Comparison of ENCODE assay signal across 8 cellular contexts in genomic region chr2:96205888-96206287, GRCh38. TPM values are rescaled to one million over a fixed set of nuclear protein-coding genes. Genes with fewer than 3 reads are reported as not detected.
DNase-seq lines count a peak whose midpoint lies in the region; ATAC-seq and TF ChIP-seq lines count a peak whose summit lies in the region.

No MANE protein-coding gene starts in this region.

- H3K36me3 ChIP-seq in hepatocyte (replicated peaks; ENCODE audit: insufficient read depth, low read depth): no peaks in the 10 kb centered on the region
- no peaks in the 10 kb centered on the region for H3K36me3 ChIP-seq in testis (ENCODE audit: low read depth, missing control alignments)

- no peak overlapping the region for H2AFZ ChIP-seq in hepatocyte

- peak overlapping the region; percentile 58 for H3K27ac ChIP-seq in hepatocyte
- peak overlapping the region in 1 of 2 donors; percentile 2 for H3K27ac ChIP-seq in testis

- intact Hi-C loops in testis (cut with DNase I; ENCODE audit: low total_unique reads): no loop called here

- H3K36me3 Mint-ChIP-seq in activated T-cell treated with anti-CD3 and anti-CD28 coated beads, Interleukin-2, amount 50 U/mL, for 24 hours (ENCODE audit: low read depth): peaks cover 68% of the 10 kb centered on the region
- peaks cover 57% of the 10 kb centered on the region for H3K36me3 Mint-ChIP-seq in activated T-helper 17 cell treated with anti-CD3 and anti-CD28 coated beads, Interleukin-2, amount 50 U/mL, for 72 hours (ENCODE audit: low read depth)

- peak overlapping the region; percentile 67 for H3K4me2 ChIP-seq in hepatocyte

- H3K4me1 ChIP-seq in hepatocyte (ENCODE audit: insufficient read depth) (peaks cover 53% of the 10 kb centered on the region), testis (peaks cover 30% of the 10 kb centered on the region)

- no peak for TF ChIP-seq CTCF in hepatocyte (IDR thresholded peaks at IDR 0.05; ENCODE audit: poor library complexity)
- TF ChIP-seq CTCF in testis (IDR thresholded peaks at IDR 0.05): no peak

- peaks cover 73% of the 10 kb centered on the region for H3K4me1 Mint-ChIP-seq in activated T-cell treated with anti-CD3 and anti-CD28 coated beads, Interleukin-2, amount 50 U/mL, for 24 hours (ENCODE audit: low read depth)
- H3K4me1 Mint-ChIP-seq in activated T-helper 17 cell treated with anti-CD3 and anti-CD28 coated beads, Interleukin-2, amount 50 U/mL, for 72 hours: peaks cover 28% of the 10 kb centered on the region

- ATAC-seq in activated T-helper 17 cell treated with anti-CD3 and anti-CD28 coated beads, Interleukin-2, amount 50 U/mL, for 72 hours (replicated peaks): no peak
- no peak for ATAC-seq in GM18909 (IDR thresholded peaks at IDR 0.05; ENCODE audit: poor library complexity, unreplicated experiment)

- peak overlapping the region; percentile 86 for H3K27ac Mint-ChIP-seq in activated T-cell treated with anti-CD3 and anti-CD28 coated beads, Interleukin-2, amount 50 U/mL, for 24 hours
- H3K27ac Mint-ChIP-seq in activated T-helper 17 cell treated with anti-CD3 and anti-CD28 coated beads, Interleukin-2, amount 50 U/mL, for 72 hours: peak overlapping the region; percentile 81

- peak overlapping the region; percentile 91 for H3K4me3 Mint-ChIP-seq in activated T-cell treated with anti-CD3 and anti-CD28 coated beads, Interleukin-2, amount 50 U/mL, for 24 hours
- peak overlapping the region; percentile 93 for H3K4me3 Mint-ChIP-seq in activated T-helper 17 cell treated with anti-CD3 and anti-CD28 coated beads, Interleukin-2, amount 50 U/mL, for 72 hours

- H3K9me3 Mint-ChIP-seq in activated T-cell treated with anti-CD3 and anti-CD28 coated beads, Interleukin-2, amount 50 U/mL, for 24 hours: no peaks in the 10 kb centered on the region
- no peaks in the 10 kb centered on the region for H3K9me3 Mint-ChIP-seq in activated T-helper 17 cell treated with anti-CD3 and anti-CD28 coated beads, Interleukin-2, amount 50 U/mL, for 72 hours

- peak overlapping the region; percentile 1 for H3K4me3 ChIP-seq in hepatocyte
- H3K4me3 ChIP-seq in testis: no peak overlapping the region

- no peak for TF ChIP-seq POLR2A in testis (IDR thresholded peaks at IDR 0.05)

- no peak for DNase-seq in activated T-cell treated with anti-CD3 and anti-CD28 coated beads, Interleukin-2, amount 50 U/mL, for 24 hours
- no peak for DNase-seq in activated T-cell treated with anti-CD3 and anti-CD28 coated beads for 4 hours
- no peak for DNase-seq in hepatocyte (ENCODE audit: low spot score)
- DNase-seq in superior temporal gyrus (ENCODE audit: extremely low spot score): peak; percentile 44
- no peak for DNase-seq in testis
- no peak for DNase-seq in amniotic stem cell (lab: John Stamatoyannopoulos, UW)

- H3K9me2 ChIP-seq in hepatocyte (replicated peaks; ENCODE audit: insufficient read depth): no peaks in the 10 kb centered on the region

- peaks cover 69% of the 10 kb centered on the region for H4K20me1 ChIP-seq in hepatocyte (ENCODE audit: insufficient read depth, poor library complexity, severe bottlenecking)

- no peaks in the 10 kb centered on the region for H3K9me3 ChIP-seq in hepatocyte (ENCODE audit: low read depth)
- H3K9me3 ChIP-seq in testis: no peaks in the 10 kb centered on the region

- peaks cover 84% of the 10 kb centered on the region for H3K79me2 ChIP-seq in hepatocyte

- H3K27me3 ChIP-seq in hepatocyte (no peaks in the 10 kb centered on the region), testis (no peaks in the 10 kb centered on the region)

- no peaks in the 10 kb centered on the region for H3K27me3 Mint-ChIP-seq in activated T-cell treated with anti-CD3 and anti-CD28 coated beads, Interleukin-2, amount 50 U/mL, for 24 hours
- H3K27me3 Mint-ChIP-seq in activated T-helper 17 cell treated with anti-CD3 and anti-CD28 coated beads, Interleukin-2, amount 50 U/mL, for 72 hours: no peaks in the 10 kb centered on the region

RNA-seq across cellular contexts. Expression of gene STARD7, which starts 2.7 kb away (rescaled TPM):
- 100 to 1,000 TPM; 140 to 190 TPM for total RNA-seq in activated T-helper 17 cell treated with anti-CD3 and anti-CD28 coated beads, Interleukin-2, amount 50 U/mL, for 72 hours
- total RNA-seq in hepatocyte (119 and 138 TPM in 2 replicates), testis (10 to 100 TPM; 77.7 to 96.2 TPM)
- polyA plus RNA-seq in hepatocyte (92.8 and 101 TPM in 2 replicates), testis (ENCODE audit: insufficient read depth, low read depth, low replicate concordance) (58.0 TPM)

RNA-seq across cellular contexts. Expression of gene TMEM127, which starts 59.9 kb away (rescaled TPM):
- total RNA-seq in activated T-helper 17 cell treated with anti-CD3 and anti-CD28 coated beads, Interleukin-2, amount 50 U/mL, for 72 hours: 10 to 100 TPM; 23.8 to 25.4 TPM
- total RNA-seq in hepatocyte: 32.5 and 33.6 TPM in 2 replicates
- polyA plus RNA-seq in hepatocyte: 44.4 and 44.5 TPM in 2 replicates
- total RNA-seq in testis: 10 to 100 TPM; 25.0 to 32.1 TPM
- 29.2 TPM for polyA plus RNA-seq in testis (ENCODE audit: insufficient read depth, low read depth, low replicate concordance)
